Comparison of ENCODE assay signal across 17 cellular contexts in genomic region chr18:52045946-52046345, GRCh38.
DNase-seq lines count a peak whose midpoint lies in the region; TF ChIP-seq lines count a peak whose summit lies in the region.
"Had no signal": no experiment of that assay in that cellular context is flagged by ENCODE, and none has a peak within 500 bp of the region (broad histone marks: within the 10 kb centered on the region; RNA-seq: fewer than 3 reads in every experiment).

No MANE protein-coding gene starts in this region.

- H3K36me3 ChIP-seq in SJCRH30 (no peaks in the 10 kb centered on the region), kidney epithelial cell (ENCODE audit: control insufficient read depth, insufficient read depth, low read length) (no peaks in the 10 kb centered on the region)
- H3K36me3 ChIP-seq: BLaER1, HAP-1 had no signal

- H3K4me1 Mint-ChIP-seq in immature natural killer cell, result no peaks in the 10 kb centered on the region
- H3K4me1 Mint-ChIP-seq: CD8-positive, alpha-beta memory T cell had no signal

- H3K9me3 ChIP-seq in SJCRH30 (replicated peaks), result no peaks in the 10 kb centered on the region
- H3K9me3 ChIP-seq: BLaER1, Caco-2, HAP-1 had no signal

- H3K4me1 ChIP-seq in SJCRH30, result peaks cover 37% of the 10 kb centered on the region
- H3K4me1 ChIP-seq: Caco-2, HAP-1 had no signal

- H3K27ac ChIP-seq in SJCRH30, result peak overlapping the region; percentile 69
- H3K27ac ChIP-seq: 22Rv1, BLaER1 had no signal

- no peak for TF ChIP-seq CTCF in kidney epithelial cell (IDR thresholded peaks at IDR 0.05; ENCODE audit: insufficient read depth, low read length, poor library complexity, severe bottlenecking)

- H3K4me3 Mint-ChIP-seq in immature natural killer cell, result no peak overlapping the region
- H3K4me3 Mint-ChIP-seq: CD8-positive, alpha-beta memory T cell; GM23338; IgD-negative memory B cell had no signal

- H3K27ac Mint-ChIP-seq in immature natural killer cell, result no peak overlapping the region
- H3K27ac Mint-ChIP-seq: CD8-positive, alpha-beta memory T cell; GM23338; IgD-negative memory B cell had no signal

- no peaks in the 10 kb centered on the region for H3K27me3 Mint-ChIP-seq in immature natural killer cell (ENCODE audit: low read depth in 3 of 3)
- H3K27me3 Mint-ChIP-seq: CD8-positive, alpha-beta memory T cell; IgD-negative memory B cell had no signal

- no peaks in the 10 kb centered on the region for H3K27me3 ChIP-seq in SJCRH30
- H3K27me3 ChIP-seq in kidney epithelial cell (ENCODE audit: control insufficient read depth, insufficient read depth, low read length), result no peaks in the 10 kb centered on the region
- H3K27me3 ChIP-seq: BLaER1 had no signal

- DNase-seq in NCI-H2107 treated with DMSO at 0.1 percent for 48 hours (lab: John Stamatoyannopoulos, UW; ENCODE audit: unreplicated experiment) (peak; percentile 37), NCI-H2107 (lab: John Stamatoyannopoulos, UW) (no peak), SJCRH30 (peak; percentile 19 to 69), kidney epithelial cell (ENCODE audit: low read depth) (peak; percentile 14), putamen (ENCODE audit: low spot score) (no peak), immature natural killer cell (no peak)
- DNase-seq in effector CD4-positive, alpha-beta T cell, result no peak
- DNase-seq: AML-193; Caco-2; CD8-positive, alpha-beta memory T cell; DMS53; GF-D8 had no signal

- H3K4me3 ChIP-seq in SJCRH30 (no peak overlapping the region), kidney epithelial cell (ENCODE audit: low read depth, low read length) (no peak overlapping the region)
- H3K4me3 ChIP-seq: BLaER1, GM23338, HAP-1 had no signal

- peaks cover 0 to 10% (median 2%) of the 10 kb centered on the region in 6 donors for H3K9me3 Mint-ChIP-seq in immature natural killer cell
- H3K9me3 Mint-ChIP-seq: GM23338 had no signal

- no peaks in the 10 kb centered on the region for H3K36me3 Mint-ChIP-seq in immature natural killer cell
- H3K36me3 Mint-ChIP-seq: CD8-positive, alpha-beta memory T cell; IgD-negative memory B cell had no signal

Comparison
In these comparisons a context has a peak if more than half of its experiments do, and no peak if none do; other contexts are left out.
1. DNase-seq: peak in NCI-H2107 treated with DMSO at 0.1 percent for 48 hours (single experiment), SJCRH30 (2 of 2) and kidney epithelial cell (single experiment); none in NCI-H2107 (single experiment), putamen (single experiment), effector CD4-positive, alpha-beta T cell (single experiment) and immature natural killer cell (0 of 3).